In genomic region chr7:100668069-100668449, GRCh38 we compare ENCODE assay signal across 38 cellular contexts. TPM values are rescaled to one million over a fixed set of nuclear protein-coding genes. Genes with fewer than 3 reads are reported as not detected.
"Had no signal": no experiment of that assay in that cellular context is flagged by ENCODE, and none has a peak within 500 bp of the region (broad histone marks: within the 10 kb centered on the region; RNA-seq: fewer than 3 reads in every experiment).

No MANE protein-coding gene starts in this region.

- H3K36me3 ChIP-seq: adrenal gland, cardiac muscle cell, WERI-Rb-1 had no signal

- H3K36me3 Mint-ChIP-seq: activated CD8-positive, alpha-beta memory T cell treated with anti-CD3 and anti-CD28 coated beads, Interleukin-2, amount 10 ng/mL, durations not matched to agents 7 days and 5 days; activated naive CD4-positive, alpha-beta T cell treated with anti-CD3 and anti-CD28 coated beads, Interleukin-2, amount 50 U/mL, for 72 hours; activated naive CD8-positive, alpha-beta T cell treated with anti-CD3 and anti-CD28 coated beads for 36 hours; WTC11 had no signal

- H3K4me1 ChIP-seq: adrenal gland had no signal

- H3K9me3 Mint-ChIP-seq: activated CD4-positive, alpha-beta memory T cell treated with anti-CD3 and anti-CD28 coated beads, Interleukin-2, amount 10 ng/mL, durations not matched to agents 7 days and 5 days; activated CD4-positive, alpha-beta T cell treated with anti-CD3 and anti-CD28 coated beads, Interleukin-2, amount 10 ng/mL, durations not matched to agents 7 days and 5 days; activated naive CD4-positive, alpha-beta T cell treated with anti-CD3 and anti-CD28 coated beads for 36 hours; activated naive CD4-positive, alpha-beta T cell treated with anti-CD3 and anti-CD28 coated beads, Interleukin-2, amount 50 U/mL, for 72 hours; activated naive CD8-positive, alpha-beta T cell treated with anti-CD3 and anti-CD28 coated beads for 36 hours; activated T-cell treated with anti-CD3 and anti-CD28 coated beads, Interleukin-2, amount 50 U/mL, for 24 hours; activated T-helper 17 cell treated with anti-CD3 and anti-CD28 coated beads, Interleukin-2, amount 50 U/mL, for 72 hours; central memory CD8-positive, alpha-beta T cell; T-helper 1 cell treated with Interleukin-12 subunit alpha and Interleukin-12 subunit beta and Interleukin-4 antibody, amounts not matched to agents 30 μg/mL and 1 μg/mL, for 36 hours; T-helper 2 cell treated with Interferon-gamma antibody and Interleukin-4, amounts not matched to agents 5 μg/mL and 100 μg/mL, for 36 hours had no signal

- H3K27ac ChIP-seq: adrenal gland, cardiac muscle cell, WERI-Rb-1 had no signal

- H3K4me3 ChIP-seq: adrenal gland, cardiac muscle cell had no signal

- H3K4me3 Mint-ChIP-seq: activated CD4-positive, alpha-beta memory T cell treated with anti-CD3 and anti-CD28 coated beads, Interleukin-2, amount 10 ng/mL, durations not matched to agents 7 days and 5 days; activated CD4-positive, alpha-beta T cell treated with anti-CD3 and anti-CD28 coated beads for 36 hours; activated CD4-positive, alpha-beta T cell treated with anti-CD3 and anti-CD28 coated beads, Interleukin-2, amount 10 ng/mL, durations not matched to agents 7 days and 5 days; activated CD8-positive, alpha-beta memory T cell treated with anti-CD3 and anti-CD28 coated beads, Interleukin-2, amount 10 ng/mL, durations not matched to agents 7 days and 5 days; activated CD8-positive, alpha-beta T cell treated with anti-CD3 and anti-CD28 coated beads, Interleukin-2, amount 10 ng/mL, durations not matched to agents 7 days and 5 days; activated naive CD4-positive, alpha-beta T cell treated with anti-CD3 and anti-CD28 coated beads for 36 hours; activated naive CD8-positive, alpha-beta T cell treated with anti-CD3 and anti-CD28 coated beads for 36 hours; activated T-cell treated with anti-CD3 and anti-CD28 coated beads, Interleukin-2, amount 50 U/mL, for 24 hours; activated T-helper 17 cell treated with anti-CD3 and anti-CD28 coated beads, Interleukin-2, amount 50 U/mL, for 72 hours; central memory CD8-positive, alpha-beta T cell; T-helper 1 cell treated with Interleukin-12 subunit alpha and Interleukin-12 subunit beta and Interleukin-4 antibody, amounts not matched to agents 30 μg/mL and 1 μg/mL, for 36 hours; T-helper 2 cell treated with Interferon-gamma antibody and Interleukin-4, amounts not matched to agents 5 μg/mL and 100 μg/mL, for 36 hours; WTC11 had no signal

- H3K4me1 Mint-ChIP-seq: activated naive CD8-positive, alpha-beta T cell treated with anti-CD3 and anti-CD28 coated beads for 36 hours; brain had no signal

- H3K27ac Mint-ChIP-seq: activated CD4-positive, alpha-beta memory T cell treated with anti-CD3 and anti-CD28 coated beads, Interleukin-2, amount 10 ng/mL, durations not matched to agents 7 days and 5 days; activated CD4-positive, alpha-beta T cell treated with anti-CD3 and anti-CD28 coated beads for 36 hours; activated CD4-positive, alpha-beta T cell treated with anti-CD3 and anti-CD28 coated beads, Interleukin-2, amount 10 ng/mL, durations not matched to agents 7 days and 5 days; activated CD8-positive, alpha-beta memory T cell treated with anti-CD3 and anti-CD28 coated beads, Interleukin-2, amount 10 ng/mL, durations not matched to agents 7 days and 5 days; activated CD8-positive, alpha-beta T cell treated with anti-CD3 and anti-CD28 coated beads, Interleukin-2, amount 10 ng/mL, durations not matched to agents 7 days and 5 days; activated naive CD4-positive, alpha-beta T cell treated with anti-CD3 and anti-CD28 coated beads for 36 hours; activated naive CD4-positive, alpha-beta T cell treated with anti-CD3 and anti-CD28 coated beads, Interleukin-2, amount 50 U/mL, for 72 hours; activated naive CD8-positive, alpha-beta T cell treated with anti-CD3 and anti-CD28 coated beads for 36 hours; activated T-cell treated with anti-CD3 and anti-CD28 coated beads, Interleukin-2, amount 50 U/mL, for 24 hours; activated T-helper 17 cell treated with anti-CD3 and anti-CD28 coated beads, Interleukin-2, amount 50 U/mL, for 72 hours; brain; T-helper 1 cell treated with Interleukin-12 subunit alpha and Interleukin-12 subunit beta and Interleukin-4 antibody, amounts not matched to agents 30 μg/mL and 1 μg/mL, for 36 hours; T-helper 2 cell treated with Interferon-gamma antibody and Interleukin-4, amounts not matched to agents 5 μg/mL and 100 μg/mL, for 36 hours; WTC11 had no signal

- H3K9me3 ChIP-seq: adrenal gland had no signal

- DNase-seq: activated CD4-positive, alpha-beta memory T cell treated with anti-CD3 and anti-CD28 coated beads, Interleukin-2, amount 10 ng/mL, durations not matched to agents 7 days and 5 days; activated CD4-positive, alpha-beta T cell treated with anti-CD3 and anti-CD28 coated beads for 1 hour; activated CD4-positive, alpha-beta T cell treated with anti-CD3 and anti-CD28 coated beads for 36 hours; activated CD4-positive, alpha-beta T cell treated with anti-CD3 and anti-CD28 coated beads for 48 hours; activated CD4-positive, alpha-beta T cell treated with anti-CD3 and anti-CD28 coated beads, Interleukin-2, amount 10 ng/mL, durations not matched to agents 7 days and 5 days; activated CD4-positive, alpha-beta T cell treated with anti-CD3 and anti-CD28 coated beads, Interleukin-2, amount 50 U/mL, for 48 hours; activated CD4-positive, CD25-positive, alpha-beta regulatory T cell; activated CD8-positive, alpha-beta memory T cell treated with anti-CD3 and anti-CD28 coated beads for 24 hours; activated CD8-positive, alpha-beta memory T cell treated with anti-CD3 and anti-CD28 coated beads, Interleukin-2, amount 10 ng/mL, durations not matched to agents 7 days and 5 days; activated CD8-positive, alpha-beta memory T cell treated with anti-CD3 and anti-CD28 coated beads, Interleukin-2, amount 50 U/mL, for 48 hours; activated CD8-positive, alpha-beta T cell treated with anti-CD3 and anti-CD28 coated beads, Interleukin-2, amount 10 ng/mL, durations not matched to agents 7 days and 5 days; activated effector memory CD4-positive, alpha-beta T cell treated with anti-CD3 and anti-CD28 coated beads, Interleukin-2, amount 50 U/mL, for 16 hours; activated gamma-delta T cell treated with Interleukin-2 at 50 U/mL for 16 hours; activated naive CD4-positive, alpha-beta T cell; activated naive CD4-positive, alpha-beta T cell treated with anti-CD3 and anti-CD28 coated beads for 36 hours; activated naive CD4-positive, alpha-beta T cell treated with anti-CD3 and anti-CD28 coated beads, Interleukin-2, amount 50 U/mL, for 16 hours; activated naive CD8-positive, alpha-beta T cell treated with anti-CD3 and anti-CD28 coated beads for 36 hours; activated T-cell treated with anti-CD3 and anti-CD28 coated beads, Interleukin-2, amount 50 U/mL, for 24 hours; activated T-cell treated with anti-CD3 and anti-CD28 coated beads, Interleukin-2, amount 50 U/mL, for 48 hours; adrenal gland; amniotic stem cell; aorta; caudate nucleus; cerebellar nuclear complex; T-helper 1 cell; T-helper 2 cell; T-helper 9 cell; WERI-Rb-1 had no signal

- H3K27me3 ChIP-seq: adrenal gland had no signal

- H3K27me3 Mint-ChIP-seq: activated CD4-positive, alpha-beta T cell treated with anti-CD3 and anti-CD28 coated beads for 36 hours; activated naive CD8-positive, alpha-beta T cell treated with anti-CD3 and anti-CD28 coated beads for 36 hours; activated T-cell treated with anti-CD3 and anti-CD28 coated beads, Interleukin-2, amount 50 U/mL, for 24 hours; activated T-helper 17 cell treated with anti-CD3 and anti-CD28 coated beads, Interleukin-2, amount 50 U/mL, for 72 hours had no signal

- ATAC-seq: activated CD4-positive, alpha-beta T cell treated with anti-CD3 and anti-CD28 coated beads for 36 hours; activated CD4-positive, CD25-positive, alpha-beta regulatory T cell treated with anti-CD3 and anti-CD28 coated beads, Interleukin-2, amount 50 U/mL, for 24 hours; activated CD8-positive, alpha-beta memory T cell treated with anti-CD3 and anti-CD28 coated beads, Interleukin-2, amount 10 ng/mL, durations not matched to agents 7 days and 5 days; activated CD8-positive, alpha-beta T cell treated with anti-CD3 and anti-CD28 coated beads, Interleukin-2, amount 10 ng/mL, durations not matched to agents 7 days and 5 days; activated naive CD4-positive, alpha-beta T cell treated with anti-CD3 and anti-CD28 coated beads, Interleukin-2, amount 50 U/mL, for 72 hours; activated T-helper 17 cell treated with anti-CD3 and anti-CD28 coated beads, Interleukin-2, amount 50 U/mL, for 72 hours; WTC11 had no signal

RNA-seq across cellular contexts. Expression of gene ACTL6B, which starts 11.8 kb away (rescaled TPM):
- total RNA-seq: activated CD4-positive, alpha-beta memory T cell treated with anti-CD3 and anti-CD28 coated beads, Interleukin-2, amount 10 ng/mL, durations not matched to agents 7 days and 5 days; activated CD4-positive, alpha-beta T cell treated with anti-CD3 and anti-CD28 coated beads for 36 hours; activated CD4-positive, alpha-beta T cell treated with anti-CD3 and anti-CD28 coated beads, Interleukin-2, amount 10 ng/mL, durations not matched to agents 7 days and 5 days; activated CD8-positive, alpha-beta memory T cell treated with anti-CD3 and anti-CD28 coated beads, Interleukin-2, amount 10 ng/mL, durations not matched to agents 7 days and 5 days; activated CD8-positive, alpha-beta T cell treated with anti-CD3 and anti-CD28 coated beads, Interleukin-2, amount 10 ng/mL, durations not matched to agents 7 days and 5 days; activated naive CD4-positive, alpha-beta T cell treated with anti-CD3 and anti-CD28 coated beads for 36 hours; activated naive CD4-positive, alpha-beta T cell treated with anti-CD3 and anti-CD28 coated beads, Interleukin-2, amount 50 U/mL, for 72 hours; activated naive CD8-positive, alpha-beta T cell treated with anti-CD3 and anti-CD28 coated beads for 36 hours; activated T-helper 17 cell treated with anti-CD3 and anti-CD28 coated beads, Interleukin-2, amount 50 U/mL, for 72 hours; aorta; bronchial epithelial cell; cardiac muscle cell had no signal
- polyA plus RNA-seq: aorta, cardiac muscle cell had no signal

RNA-seq across cellular contexts. Expression of gene TFR2, which starts 26.7 kb away (rescaled TPM):
- total RNA-seq: bronchial epithelial cell had no signal
- polyA plus RNA-seq: aorta, cardiac muscle cell had no signal
